ENCODE assay signal across 22 cellular contexts in the genomic region with DNA sequence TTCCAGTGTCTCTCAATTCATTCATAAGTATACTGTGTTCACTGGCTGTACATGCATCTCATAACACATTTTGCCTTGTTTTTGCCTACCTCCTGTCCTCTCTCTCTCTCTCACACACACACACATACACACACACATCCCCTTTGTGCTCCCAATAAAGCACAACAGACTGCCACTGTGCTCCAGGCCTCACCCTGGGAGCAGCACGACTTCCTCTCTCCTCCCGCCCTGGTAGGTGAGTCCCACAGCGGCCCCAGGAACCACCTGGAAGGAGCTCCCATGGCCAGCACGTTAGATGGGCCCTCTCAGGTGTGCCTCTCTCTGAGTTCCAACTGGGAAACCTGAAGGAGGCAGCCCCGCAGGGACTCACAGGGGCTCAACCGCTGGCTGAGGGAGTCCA.
"Had no signal": no experiment of that assay in that cellular context is flagged by ENCODE, and none has a peak within 500 bp of the region (broad histone marks: within the 10 kb centered on the region; RNA-seq: fewer than 3 reads in every experiment).

No MANE protein-coding gene starts in this region.

- ATAC-seq: activated CD8-positive, alpha-beta T cell treated with anti-CD3 and anti-CD28 coated beads for 36 hours; activated naive CD4-positive, alpha-beta T cell treated with anti-CD3 and anti-CD28 coated beads, Interleukin-2, amount 50 U/mL, for 72 hours; activated T-cell treated with anti-CD3 and anti-CD28 coated beads, Interleukin-2, amount 50 U/mL, for 72 hours; body of pancreas; foreskin keratinocyte; left ventricle myocardium superior; stimulated activated memory B cell treated with anti-CD40 and anti-IgM and Interleukin-4, amounts not matched to agents 10 μg/mL and 1 μg/mL and 100 μg/mL, for 72 hours; T-helper 17 cell had no signal

- H2AFZ ChIP-seq: parathyroid adenoma had no signal

- H3K27ac ChIP-seq: body of pancreas, colonic mucosa, foreskin keratinocyte, parathyroid adenoma, thyroid gland had no signal

- H3K4me3 Mint-ChIP-seq: activated B cell treated with CpG ODN at 0.5 μM for 24 hours; activated CD8-positive, alpha-beta T cell treated with anti-CD3 and anti-CD28 coated beads for 36 hours; activated T-cell treated with anti-CD3 and anti-CD28 coated beads, Interleukin-2, amount 50 U/mL, for 72 hours; mesothelial cell of epicardium; stimulated activated memory B cell treated with anti-CD40 and anti-IgM and Interleukin-4, amounts not matched to agents 10 μg/mL and 1 μg/mL and 100 μg/mL, for 72 hours; T-helper 17 cell had no signal

- H3K4me1 ChIP-seq: body of pancreas, colonic mucosa, foreskin keratinocyte, parathyroid adenoma, thyroid gland had no signal

- H3K4me1 Mint-ChIP-seq: activated B cell treated with CpG ODN at 0.5 μM for 24 hours; stimulated activated memory B cell treated with anti-CD40 and anti-IgM and Interleukin-4, amounts not matched to agents 10 μg/mL and 1 μg/mL and 100 μg/mL, for 72 hours had no signal

- H3K36me3 ChIP-seq: colonic mucosa, thyroid gland had no signal

- DNase-seq: activated B cell treated with CpG ODN at 0.5 μM for 24 hours; activated CD4-positive, alpha-beta T cell treated with anti-CD3 and anti-CD28 coated beads for 48 hours; activated CD8-positive, alpha-beta memory T cell treated with anti-CD3 and anti-CD28 coated beads, Interleukin-2, amount 50 U/mL, for 48 hours; activated CD8-positive, alpha-beta T cell treated with anti-CD3 and anti-CD28 coated beads for 36 hours; activated gamma-delta T cell; activated T-cell treated with anti-CD3 and anti-CD28 coated beads, Interleukin-2, amount 50 U/mL, for 72 hours; body of pancreas; caudate nucleus; colonic mucosa; effector CD4-positive, alpha-beta T cell; foreskin keratinocyte; glutamatergic neuron; hypothalamus; kidney glomerular epithelial cell; left ventricle myocardium superior; stimulated activated CD4-positive, alpha-beta T cell treated with anti-CD3 and anti-CD28 coated beads, Interleukin-2, amount 100 ng/mL, for 48 hours; T-helper 17 cell had no signal

- H3K27me3 Mint-ChIP-seq: activated CD8-positive, alpha-beta T cell treated with anti-CD3 and anti-CD28 coated beads for 36 hours had no signal

- H3K27me3 ChIP-seq: body of pancreas, colonic mucosa, foreskin keratinocyte, thyroid gland had no signal

- H3K9ac ChIP-seq: parathyroid adenoma had no signal

- H3K9me3 ChIP-seq: body of pancreas, colonic mucosa, thyroid gland had no signal

- H3K4me3 ChIP-seq: body of pancreas, colonic mucosa, thyroid gland had no signal

- H3K27ac Mint-ChIP-seq: activated B cell treated with CpG ODN at 0.5 μM for 24 hours; activated CD8-positive, alpha-beta T cell treated with anti-CD3 and anti-CD28 coated beads for 36 hours; activated naive CD4-positive, alpha-beta T cell treated with anti-CD3 and anti-CD28 coated beads, Interleukin-2, amount 50 U/mL, for 72 hours; activated T-cell treated with anti-CD3 and anti-CD28 coated beads, Interleukin-2, amount 50 U/mL, for 72 hours; mesothelial cell of epicardium; stimulated activated memory B cell treated with anti-CD40 and anti-IgM and Interleukin-4, amounts not matched to agents 10 μg/mL and 1 μg/mL and 100 μg/mL, for 72 hours; T-helper 17 cell had no signal

- H3K9me3 Mint-ChIP-seq: activated B cell treated with CpG ODN at 0.5 μM for 24 hours; activated CD8-positive, alpha-beta T cell treated with anti-CD3 and anti-CD28 coated beads for 36 hours; activated naive CD4-positive, alpha-beta T cell treated with anti-CD3 and anti-CD28 coated beads, Interleukin-2, amount 50 U/mL, for 72 hours; activated T-cell treated with anti-CD3 and anti-CD28 coated beads, Interleukin-2, amount 50 U/mL, for 72 hours; mesothelial cell of epicardium; stimulated activated memory B cell treated with anti-CD40 and anti-IgM and Interleukin-4, amounts not matched to agents 10 μg/mL and 1 μg/mL and 100 μg/mL, for 72 hours had no signal

- H3K79me2 ChIP-seq: parathyroid adenoma had no signal

- H3K36me3 Mint-ChIP-seq: activated naive CD4-positive, alpha-beta T cell treated with anti-CD3 and anti-CD28 coated beads, Interleukin-2, amount 50 U/mL, for 72 hours; mesothelial cell of epicardium; stimulated activated memory B cell treated with anti-CD40 and anti-IgM and Interleukin-4, amounts not matched to agents 10 μg/mL and 1 μg/mL and 100 μg/mL, for 72 hours had no signal
